Comparison of ENCODE assay signal across 10 cellular contexts in genomic region chr2:99662761-99663341, GRCh38.
DNase-seq lines count a peak whose midpoint lies in the region; ATAC-seq and TF ChIP-seq lines count a peak whose summit lies in the region.
"Had no signal": no experiment of that assay in that cellular context is flagged by ENCODE, and none has a peak within 500 bp of the region (broad histone marks: within the 10 kb centered on the region; RNA-seq: fewer than 3 reads in every experiment).

No MANE protein-coding gene starts in this region.

- no peaks in the 10 kb centered on the region for H3K9me3 Mint-ChIP-seq in activated naive CD8-positive, alpha-beta T cell treated with anti-CD3 and anti-CD28 coated beads for 36 hours

- H3K36me3 ChIP-seq in heart right ventricle (no peaks in the 10 kb centered on the region), subcutaneous abdominal adipose tissue (ENCODE audit: control insufficient read depth in 5 of 5, insufficient read depth in 5 of 5, low read length in 5 of 5) (no peaks in the 10 kb centered on the region)
- H3K36me3 ChIP-seq: ovary, vagina had no signal

- DNase-seq in HS-27A (ENCODE audit: low read depth) (peak; percentile 80), heart right ventricle (peak in 1 of 2 donors; percentile 59), NCI-H510A (lab: John Stamatoyannopoulos, UW) (no peak)
- DNase-seq in effector CD4-positive, alpha-beta T cell = no peak
- no peak for DNase-seq in activated naive CD8-positive, alpha-beta T cell treated with anti-CD3 and anti-CD28 coated beads for 36 hours
- DNase-seq: dermis blood vessel endothelial cell, ovary had no signal

- no peaks in the 10 kb centered on the region for H3K27me3 Mint-ChIP-seq in activated naive CD8-positive, alpha-beta T cell treated with anti-CD3 and anti-CD28 coated beads for 36 hours

- H3K4me1 Mint-ChIP-seq in activated naive CD8-positive, alpha-beta T cell treated with anti-CD3 and anti-CD28 coated beads for 36 hours = no peaks in the 10 kb centered on the region

- TF ChIP-seq CTCF in VCaP (conservative IDR thresholded peaks at IDR 0.05) (no peak), heart right ventricle (IDR thresholded peaks at IDR 0.05) (no peak)

- H3K36me3 Mint-ChIP-seq in activated naive CD8-positive, alpha-beta T cell treated with anti-CD3 and anti-CD28 coated beads for 36 hours = no peaks in the 10 kb centered on the region

- H3K4me3 ChIP-seq in heart right ventricle = no peak overlapping the region
- H3K4me3 ChIP-seq in subcutaneous abdominal adipose tissue (ENCODE audit: low read depth in 1 of 5, low read length in 5 of 5) = no peak overlapping the region
- H3K4me3 ChIP-seq: ovary, vagina had no signal

- WGBS in heart right ventricle, 2 donors = 10 to 14% methylated on average over 2 of the region's 2 CpGs

- H3K27me3 ChIP-seq in heart right ventricle (no peaks in the 10 kb centered on the region), subcutaneous abdominal adipose tissue (ENCODE audit: control insufficient read depth in 5 of 5, insufficient read depth in 4 of 5, low read length in 5 of 5) (no peaks in the 10 kb centered on the region)
- H3K27me3 ChIP-seq: ovary, vagina had no signal

- H3K27ac ChIP-seq in VCaP = peak overlapping the region; percentile 63
- H3K27ac ChIP-seq in heart right ventricle = peak overlapping the region in 9 of 10 donors; percentile 19 to 81 (median 56)
- H3K27ac ChIP-seq in subcutaneous abdominal adipose tissue (ENCODE audit: low read depth, low read length) = peak overlapping the region; percentile 91
- H3K27ac ChIP-seq: ovary, vagina had no signal

- peak; percentile 76 to 90 (median 83) for ATAC-seq in heart right ventricle

- H3K27ac Mint-ChIP-seq in activated naive CD8-positive, alpha-beta T cell treated with anti-CD3 and anti-CD28 coated beads for 36 hours = no peak overlapping the region

- peak overlapping the region in 2 of 5 donors; percentile 38 to 41 for H3K9ac ChIP-seq in subcutaneous abdominal adipose tissue (ENCODE audit: low read length in 5 of 5)

- intact Hi-C loops in heart right ventricle (cut with DNase I) = loop anchor here in 2 of 10 donors (5.0 kb wide), 1 partner anchor 44 kb away; no protein-coding TSS in a partner anchor

- H3K9me3 ChIP-seq in heart right ventricle = peaks cover 0 to 5% (median 0%) of the 10 kb centered on the region in 11 donors
- H3K9me3 ChIP-seq in subcutaneous abdominal adipose tissue (ENCODE audit: control insufficient read depth in 5 of 5, low read length in 5 of 5) = no peaks in the 10 kb centered on the region
- H3K9me3 ChIP-seq: ovary, vagina had no signal

- peaks cover 9 to 47% (median 27%) of the 10 kb centered on the region in 9 donors for H3K4me1 ChIP-seq in heart right ventricle
- H3K4me1 ChIP-seq in subcutaneous abdominal adipose tissue (ENCODE audit: control insufficient read depth in 5 of 5, insufficient read depth in 5 of 5, low read length in 5 of 5) = peaks cover 9 to 56% (median 32%) of the 10 kb centered on the region in 5 donors

- H3K4me3 Mint-ChIP-seq in activated naive CD8-positive, alpha-beta T cell treated with anti-CD3 and anti-CD28 coated beads for 36 hours = no peak overlapping the region
